In the genomic region with DNA sequence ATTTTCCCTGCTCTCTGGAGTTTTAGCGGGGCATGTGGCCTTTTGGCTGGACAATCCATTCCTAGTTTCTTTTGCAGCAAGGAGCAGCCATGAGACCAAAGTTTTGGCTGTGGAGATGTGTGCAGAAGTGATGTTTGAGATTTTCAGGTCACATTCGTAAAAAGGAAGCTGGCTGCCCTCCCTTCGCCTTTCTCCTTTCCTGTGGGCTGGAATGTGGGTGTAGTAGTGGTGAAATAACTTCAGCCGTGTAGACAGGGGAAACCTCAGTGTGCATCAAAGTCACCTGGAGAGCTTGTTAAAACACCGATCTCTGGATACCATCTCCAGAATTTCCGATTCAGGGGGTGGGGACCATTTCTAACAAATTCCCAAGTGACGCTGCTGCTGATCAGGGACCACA, we compare ENCODE assay signal across 22 cellular contexts. TPM values are rescaled to one million over a fixed set of nuclear protein-coding genes. Genes with fewer than 3 reads are reported as not detected.
"Had no signal": no experiment of that assay in that cellular context is flagged by ENCODE, and none has a peak within 500 bp of the region (broad histone marks: within the 10 kb centered on the region; RNA-seq: fewer than 3 reads in every experiment).

No MANE protein-coding gene starts in this region.

- FAIRE-seq: colon had no signal

- ATAC-seq: activated CD8-positive, alpha-beta memory T cell treated with anti-CD3 and anti-CD28 coated beads, Interleukin-2, amount 10 ng/mL, durations not matched to agents 7 days and 5 days; activated T-helper 17 cell treated with anti-CD3 and anti-CD28 coated beads, Interleukin-2, amount 50 U/mL, for 72 hours; natural killer cell treated with Interleukin-12 subunit alpha and Interleukin-12 subunit beta and Interleukin-15 and Interleukin-18, amount 100 ng/mL, for 72 hours had no signal

- H3K27me3 ChIP-seq: tibial artery had no signal

- H3K9me3 ChIP-seq: tibial artery had no signal

- H3K4me3 ChIP-seq: dorsolateral prefrontal cortex, lung, tibial artery had no signal

- DNase-seq: activated CD4-positive, alpha-beta T cell treated with anti-CD3 and anti-CD28 coated beads for 1 hour; activated CD4-positive, alpha-beta T cell treated with anti-CD3 and anti-CD28 coated beads, Interleukin-2, amount 50 U/mL, for 48 hours; activated CD8-positive, alpha-beta memory T cell treated with anti-CD3 and anti-CD28 coated beads, Interleukin-2, amount 10 ng/mL, durations not matched to agents 7 days and 5 days; activated naive CD4-positive, alpha-beta T cell treated with Interleukin-2 at 50 U/mL for 16 hours; activated T-cell treated with anti-CD3 and anti-CD28 coated beads, Interleukin-2, amount 50 U/mL, for 1 hour; anterior cingulate cortex; central memory CD4-positive, alpha-beta T cell; dorsolateral prefrontal cortex; foreskin fibroblast; nucleus accumbens; stimulated activated CD4-positive, alpha-beta T cell treated with anti-CD3 and anti-CD28 coated beads, Interleukin-12 subunit alpha, Interleukin-12 subunit beta, amount 100 ng/mL, for 4 hours; stimulated activated CD4-positive, alpha-beta T cell treated with anti-CD3 and anti-CD28 coated beads, Interleukin-1b, Interleukin-23, amount 100 ng/mL, for 48 hours; stimulated activated CD8-positive, alpha-beta memory T cell treated with anti-CD3 and anti-CD28 coated beads, Interleukin-4, amount 100 ng/mL, for 48 hours; stimulated activated naive CD4-positive, alpha-beta T cell treated with Interleukin-2 at 50 U/mL for 16 hours; T-helper 2 cell; tibial artery; WERI-Rb-1 had no signal

- H3K27ac ChIP-seq: dorsolateral prefrontal cortex, epithelial cell of prostate, tibial artery, WERI-Rb-1 had no signal

- H3K36me3 ChIP-seq: tibial artery, WERI-Rb-1 had no signal

RNA-seq across cellular contexts. Expression of gene GPR88, which starts 5.3 kb away (rescaled TPM):
- total RNA-seq: activated CD8-positive, alpha-beta memory T cell treated with anti-CD3 and anti-CD28 coated beads, Interleukin-2, amount 10 ng/mL, durations not matched to agents 7 days and 5 days had no signal
